21 cellular contexts compared by ENCODE assay signal in the genomic region with DNA sequence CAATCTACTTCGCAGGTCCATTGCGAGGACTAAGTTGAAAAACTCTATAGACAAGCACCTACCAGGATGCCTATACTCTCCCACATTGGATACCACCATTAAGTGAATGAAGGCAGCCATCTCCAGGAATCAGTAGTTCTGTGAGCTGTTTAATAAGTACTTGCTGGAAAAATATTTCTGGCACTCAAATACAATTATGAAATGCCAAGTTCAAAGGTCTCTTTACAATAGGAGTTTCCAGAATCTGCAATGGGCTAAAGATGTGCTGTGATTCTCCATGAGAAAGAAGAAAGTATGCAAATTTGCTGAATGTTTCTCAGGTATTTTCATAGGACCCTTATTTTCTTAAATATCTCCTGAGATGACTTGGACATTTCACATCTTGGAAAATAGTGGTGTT.
"Had no signal": no experiment of that assay in that cellular context is flagged by ENCODE, and none has a peak within 500 bp of the region (broad histone marks: within the 10 kb centered on the region; RNA-seq: fewer than 3 reads in every experiment).

No MANE protein-coding gene starts in this region.

- H3K27me3 ChIP-seq: heart left ventricle, right lobe of liver, stomach had no signal

- H3K4me3 ChIP-seq: coronary artery, heart left ventricle, left ventricle myocardium inferior, lung, prostate gland, right lobe of liver, stomach had no signal

- DNase-seq: caudate nucleus; effector CD8-positive, alpha-beta T cell; heart left ventricle; hypothalamus; left ventricle myocardium inferior; mesendoderm; naive B cell; occipital lobe; retina; right lobe of liver; stimulated activated CD4-positive, alpha-beta T cell treated with anti-CD3 and anti-CD28 coated beads, Interleukin-2, amount 100 ng/mL, for 24 hours; stimulated activated CD4-positive, alpha-beta T cell treated with anti-CD3 and anti-CD28 coated beads, Interleukin-4, amount 100 ng/mL, for 4 hours; stimulated activated naive B cell treated with anti-CD40 and anti-IgM and Interleukin-4, amounts not matched to agents 10 μg/mL and 1 μg/mL and 100 μg/mL, for 72 hours; stomach; substantia nigra had no signal

- H3K9ac ChIP-seq: parathyroid adenoma had no signal

- ATAC-seq: heart left ventricle; stimulated activated naive B cell treated with anti-CD40 and anti-IgM and Interleukin-4, amounts not matched to agents 10 μg/mL and 1 μg/mL and 100 μg/mL, for 72 hours had no signal

- FAIRE-seq: frontal cortex, keratinocyte had no signal

- H3K27ac ChIP-seq: heart left ventricle, left ventricle myocardium inferior, parathyroid adenoma, prostate gland, right lobe of liver, stomach had no signal

- H3K36me3 ChIP-seq: heart left ventricle, left ventricle myocardium inferior, prostate gland, right lobe of liver, stomach had no signal

- H3K4me1 ChIP-seq: parathyroid adenoma, prostate gland, right lobe of liver had no signal

- H3K9me3 ChIP-seq: heart left ventricle, left ventricle myocardium inferior, prostate gland, right lobe of liver, stomach had no signal

- H3K79me2 ChIP-seq: parathyroid adenoma had no signal
